ENCODE assay signal across 8 cellular contexts in genomic region chr5:3904584-3904983, GRCh38.
"Had no signal": no experiment of that assay in that cellular context is flagged by ENCODE, and none has a peak within 500 bp of the region (broad histone marks: within the 10 kb centered on the region; RNA-seq: fewer than 3 reads in every experiment).

No MANE protein-coding gene starts in this region.

- H3K4me2 ChIP-seq: GM23338 had no signal

- H3K4me1 Mint-ChIP-seq: GM23338 had no signal

- H2AFZ ChIP-seq: GM23338 had no signal

- H3K4me3 Mint-ChIP-seq: GM23338, H9 had no signal

- H3K4me3 ChIP-seq: GM23338, K562 had no signal

- ATAC-seq: GM23338, K562 had no signal

- H3K27ac Mint-ChIP-seq: GM23338, H9 had no signal

- DNase-seq: H9, HCEC 1CT, IMR-90 had no signal

- FAIRE-seq: H1, H54, HTR-8/SVneo, K562 had no signal
